Comparison of ENCODE assay signal across 19 cellular contexts in genomic region chr2:149004836-149005235, GRCh38. TPM values are rescaled to one million over a fixed set of nuclear protein-coding genes. Genes with fewer than 3 reads are reported as not detected.
DNase-seq lines count a peak whose midpoint lies in the region; ATAC-seq and TF ChIP-seq lines count a peak whose summit lies in the region.
"Had no signal": no experiment of that assay in that cellular context is flagged by ENCODE, and none has a peak within 500 bp of the region (broad histone marks: within the 10 kb centered on the region; RNA-seq: fewer than 3 reads in every experiment).

No MANE protein-coding gene starts in this region.

- no peak for TF ChIP-seq POLR2A in spleen (IDR thresholded peaks at IDR 0.05)

- H2AFZ ChIP-seq in GM23248, result no peak overlapping the region

- in situ Hi-C loops in GM23248 (cut with MboI), result no loop called here

- H3K27me3 ChIP-seq in GM23248 (replicated peaks; ENCODE audit: insufficient read depth) (no peaks in the 10 kb centered on the region; the same call in 1 of the 2 replicates), kidney epithelial cell (ENCODE audit: control insufficient read depth, insufficient read depth, low read length) (no peaks in the 10 kb centered on the region), spleen (replicated peaks in 1 of 7) (no peaks in the 10 kb centered on the region), MG63 (peaks cover 3% of the 10 kb centered on the region; the same call in 1 of the 2 replicates)
- H3K27me3 ChIP-seq: BLaER1, esophagus muscularis mucosa, left lung had no signal

- TF ChIP-seq CTCF in kidney epithelial cell (IDR thresholded peaks at IDR 0.05; ENCODE audit: insufficient read depth, low read length, poor library complexity, severe bottlenecking) (no peak), spleen (IDR thresholded peaks at IDR 0.05 in 8 of 11, conservative IDR thresholded peaks at IDR 0.05 in 3 of 11) (no peak)

- no peaks in the 10 kb centered on the region for H3K9me2 ChIP-seq in GM23248 (ENCODE audit: insufficient read depth)

- H3K79me2 ChIP-seq in GM23248 (ENCODE audit: insufficient read depth), result no peaks in the 10 kb centered on the region

- no peaks in the 10 kb centered on the region for H3K36me3 ChIP-seq in GM23248 (ENCODE audit: low read depth)
- no peaks in the 10 kb centered on the region for H3K36me3 ChIP-seq in kidney epithelial cell (ENCODE audit: control insufficient read depth, insufficient read depth, low read length)
- peaks cover 0 to under 1% (median 0%) of the 10 kb centered on the region in 6 donors for H3K36me3 ChIP-seq in spleen
- H3K36me3 ChIP-seq in MG63, result no peaks in the 10 kb centered on the region
- H3K36me3 ChIP-seq: esophagus muscularis mucosa, left lung, neutrophil had no signal

- H3F3A ChIP-seq in GM23248 (ENCODE audit: insufficient read depth), result peaks cover 4% of the 10 kb centered on the region; the same call in 1 of the 2 replicates

- no peak overlapping the region for H3K9ac ChIP-seq in GM23248
- H3K9ac ChIP-seq: BLaER1 had no signal

- peak overlapping the region; percentile 28; the same call in 1 of the 2 replicates for H3K27ac ChIP-seq in GM23248
- H3K27ac ChIP-seq in spleen, result peak overlapping the region in 7 of 8 donors; percentile 20 to 73 (median 65)
- H3K27ac ChIP-seq: BLaER1, esophagus muscularis mucosa, left lung, neutrophil had no signal

- 82 to 90% methylated on average over 3 of the region's 3 CpGs for WGBS in GM23248 (ENCODE audit: low coverage in 1 of 2, low lambda C conversion rate in 2 of 2, missing lambda C conversion rate in 2 of 2), 2 experiments
- WGBS in spleen, 5 donors, result 83 to 91% (median 90%) methylated on average over 3 of the region's 3 CpGs

- ATAC-seq in GM21717 (IDR thresholded peaks at IDR 0.05; ENCODE audit: unreplicated experiment), result no peak
- no peak for ATAC-seq in GM19467 (IDR thresholded peaks at IDR 0.05; ENCODE audit: unreplicated experiment)
- ATAC-seq in GM21360 (IDR thresholded peaks at IDR 0.05; ENCODE audit: unreplicated experiment), result no peak
- ATAC-seq: activated naive CD8-positive, alpha-beta T cell treated with anti-CD3 and anti-CD28 coated beads, Interleukin-2, amount 50 U/mL, for 24 hours; left lung had no signal

- no peaks in the 10 kb centered on the region for H4K20me1 ChIP-seq in GM23248 (ENCODE audit: insufficient read depth)
- H4K20me1 ChIP-seq: BLaER1 had no signal

- no peak overlapping the region for H3K4me2 ChIP-seq in GM23248 (ENCODE audit: unreplicated experiment)
- H3K4me2 ChIP-seq: BLaER1 had no signal

- H3K4me3 ChIP-seq in GM23248, result no peak overlapping the region
- H3K4me3 ChIP-seq in kidney epithelial cell (ENCODE audit: low read depth, low read length), result no peak overlapping the region
- H3K4me3 ChIP-seq in spleen, result no peak overlapping the region
- no peak overlapping the region for H3K4me3 ChIP-seq in MG63
- H3K4me3 ChIP-seq: BLaER1, esophagus muscularis mucosa, left lung had no signal

- H3K9me3 ChIP-seq in GM23248 (ENCODE audit: low read depth), result no peaks in the 10 kb centered on the region
- no peaks in the 10 kb centered on the region for H3K9me3 ChIP-seq in spleen
- H3K9me3 ChIP-seq in MG63, result no peaks in the 10 kb centered on the region
- H3K9me3 ChIP-seq: BLaER1, esophagus muscularis mucosa, left lung, neutrophil had no signal

- intact Hi-C loops in spleen (cut with DNase I; ENCODE audit: low total_unique reads), result no loop called here

- peak; percentile 62 for DNase-seq in GM23248
- DNase-seq in astrocyte of the hippocampus (ENCODE audit: low read depth, low spot score), result peak; percentile 89
- DNase-seq in kidney epithelial cell (ENCODE audit: low read depth), result peak; percentile 42
- DNase-seq in spleen, result no peak
- DNase-seq in MG63, result no peak
- DNase-seq: activated CD8-positive, alpha-beta memory T cell treated with anti-CD3 and anti-CD28 coated beads, Interleukin-2, amount 50 U/mL, for 48 hours; activated effector memory CD4-positive, alpha-beta T cell treated with Interleukin-2 at 50 U/mL for 16 hours; activated naive CD8-positive, alpha-beta T cell treated with anti-CD3 and anti-CD28 coated beads, Interleukin-2, amount 50 U/mL, for 24 hours; left lung; NCI-H774; SHP77 treated with DMSO at 0.1 percent for 48 hours had no signal

- H3K4me1 ChIP-seq in GM23248 (ENCODE audit: insufficient read depth) (peaks cover 17% of the 10 kb centered on the region; the same call in 1 of the 2 replicates), spleen (peaks cover 0 to 4% (median 0%) of the 10 kb centered on the region in 6 donors)
- H3K4me1 ChIP-seq: BLaER1, esophagus muscularis mucosa, left lung had no signal

RNA-seq across cellular contexts. Expression of gene LYPD6B, which starts 33.7 kb away (rescaled TPM):
- 3.9 and 6.8 TPM in 2 replicates for total RNA-seq in GM23248 (2014; rRNA removed; shearing (Covaris generic))
- polyA plus RNA-seq in GM23248 (2016; fragmentation: Nextera tagmentation; extraction: Ambion mirVana), result 11.4 and 11.5 TPM in 2 replicates
- 1.2 and 5.3 TPM in 2 replicates for total RNA-seq in kidney epithelial cell
- total RNA-seq in spleen, result 1 to 10 TPM in 6 of 7 donors, under 1 TPM in 1; 0.46 to 3.5 (median 1.6) TPM
- 1 to 10 TPM; 1.2 to 3.5 (median 2.7) TPM for polyA plus RNA-seq in spleen
- 1.6 TPM in 1 of 2 replicates, not detected in the other for total RNA-seq in MG63 (2014; rRNA removed; shearing (Covaris generic); ENCODE audit: low replicate concordance)
- total RNA-seq: esophagus muscularis mucosa; OCI-LY7; T-helper 1 cell treated with Interleukin-12 subunit alpha and Interleukin-12 subunit beta and Interleukin-4 antibody, amounts not matched to agents 30 ng/mL and 1 ng/mL, for 36 hours had no signal

Comparison
In these comparisons a context has a peak if more than half of its experiments do, and no peak if none do; other contexts are left out.
1. DNase-seq: peak in GM23248 (single experiment), astrocyte of the hippocampus (single experiment) and kidney epithelial cell (single experiment); none in spleen (single experiment) and MG63 (single experiment).